Comparison of ENCODE assay signal across 9 cellular contexts in the genomic region with DNA sequence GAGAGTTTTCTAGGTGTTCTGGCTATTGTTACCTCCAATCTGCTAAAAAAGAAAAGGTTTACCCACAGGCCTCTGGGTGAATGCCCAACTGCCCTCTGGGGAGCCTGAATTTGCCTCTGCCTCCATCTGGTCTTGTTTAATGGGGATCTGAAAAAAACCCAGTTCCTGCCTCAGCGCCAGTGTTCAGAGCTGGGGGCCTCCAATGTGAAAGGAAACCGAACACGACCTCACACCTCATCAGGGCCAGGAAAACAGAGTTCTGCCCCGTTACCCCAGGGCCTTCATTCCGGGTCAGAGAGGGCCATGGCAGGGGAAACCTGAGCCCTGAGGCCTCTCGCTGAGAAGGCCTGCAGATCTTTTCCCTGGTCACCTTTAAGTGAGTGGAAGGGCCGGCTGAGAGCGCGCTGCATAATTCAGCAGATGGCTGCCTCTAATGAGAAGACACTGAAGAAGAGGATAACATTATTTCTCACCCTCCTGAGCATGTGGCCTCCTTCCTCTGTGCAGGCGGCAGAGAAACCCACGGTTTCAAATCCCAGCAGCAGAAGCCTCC. TPM values are rescaled to one million over a fixed set of nuclear protein-coding genes. Genes with fewer than 3 reads are reported as not detected.
DNase-seq lines count a peak whose midpoint lies in the region; ATAC-seq lines count a peak whose summit lies in the region.
"Had no signal": no experiment of that assay in that cellular context is flagged by ENCODE, and none has a peak within 500 bp of the region (broad histone marks: within the 10 kb centered on the region; RNA-seq: fewer than 3 reads in every experiment).

No MANE protein-coding gene starts in this region.

- H3K36me3 Mint-ChIP-seq in activated T-cell treated with anti-CD3 and anti-CD28 coated beads, Interleukin-2, amount 50 U/mL, for 24 hours (ENCODE audit: low read depth): peaks cover 61% of the 10 kb centered on the region

- H3K4me1 Mint-ChIP-seq in activated T-cell treated with anti-CD3 and anti-CD28 coated beads, Interleukin-2, amount 50 U/mL, for 24 hours (ENCODE audit: low read depth): peaks cover 89% of the 10 kb centered on the region

- no peaks in the 10 kb centered on the region for H3K27me3 Mint-ChIP-seq in activated T-cell treated with anti-CD3 and anti-CD28 coated beads, Interleukin-2, amount 50 U/mL, for 24 hours

- H3K4me3 Mint-ChIP-seq in activated T-cell treated with anti-CD3 and anti-CD28 coated beads, Interleukin-2, amount 50 U/mL, for 24 hours: peak overlapping the region; percentile 88
- H3K4me3 Mint-ChIP-seq: neural crest cell had no signal

- H3K27ac Mint-ChIP-seq in activated T-cell treated with anti-CD3 and anti-CD28 coated beads, Interleukin-2, amount 50 U/mL, for 24 hours: peak overlapping the region; percentile 99

- DNase-seq in NCI-H2107 treated with DMSO at 0.1 percent for 48 hours (lab: John Stamatoyannopoulos, UW; ENCODE audit: unreplicated experiment) (peak; percentile 46), NCI-H2107 (lab: John Stamatoyannopoulos, UW) (no peak), lung microvascular endothelial cell (ENCODE audit: low read depth in 2 of 2) (peak; percentile 36 to 56), MV-4-11 (lab: John Stamatoyannopoulos, UW) (no peak), NCI-H345 (lab: John Stamatoyannopoulos, UW) (no peak), activated gamma-delta T cell (lab: John Stamatoyannopoulos, UW) (no peak)
- DNase-seq in activated T-cell treated with anti-CD3 and anti-CD28 coated beads, Interleukin-2, amount 50 U/mL, for 24 hours: peak; percentile 60

- no peaks in the 10 kb centered on the region for H3K9me3 Mint-ChIP-seq in activated T-cell treated with anti-CD3 and anti-CD28 coated beads, Interleukin-2, amount 50 U/mL, for 24 hours
- H3K9me3 Mint-ChIP-seq: neural crest cell had no signal

- peak; percentile 37 for ATAC-seq in HG03095 (IDR thresholded peaks at IDR 0.05; ENCODE audit: unreplicated experiment)

RNA-seq across cellular contexts. Expression of gene SEPTIN6, which starts 6.8 kb away (rescaled TPM):
- total RNA-seq in lung microvascular endothelial cell: 16.1 and 16.3 TPM in 2 replicates

Comparison
In these comparisons a context has a peak if more than half of its experiments do, and no peak if none do; other contexts are left out.
1. DNase-seq: peak in NCI-H2107 treated with DMSO at 0.1 percent for 48 hours (single experiment), activated T-cell treated with anti-CD3 and anti-CD28 coated beads, Interleukin-2, amount 50 U/mL, for 24 hours (single experiment) and lung microvascular endothelial cell (2 of 2); none in NCI-H2107 (single experiment), MV-4-11 (single experiment), NCI-H345 (single experiment) and activated gamma-delta T cell (single experiment).